In genomic region chr13:109226631-109227030, GRCh38 we compare ENCODE assay signal across 18 cellular contexts.
DNase-seq lines count a peak whose midpoint lies in the region; ATAC-seq and TF ChIP-seq lines count a peak whose summit lies in the region.
"Had no signal": no experiment of that assay in that cellular context is flagged by ENCODE, and none has a peak within 500 bp of the region (broad histone marks: within the 10 kb centered on the region; RNA-seq: fewer than 3 reads in every experiment).

No MANE protein-coding gene starts in this region.

- H3K4me1 ChIP-seq in upper lobe of right lung = no peaks in the 10 kb centered on the region
- H3K4me1 ChIP-seq: BE2C had no signal

- DNase-seq in AG08395 (ENCODE audit: low spot score) (peak; percentile 44), GM03348 (ENCODE audit: low spot score) (peak; percentile 13), astrocyte of the cerebellum (ENCODE audit: low read depth) (peak; percentile 68), fibroblast of mammary gland (ENCODE audit: low read depth) (peak; percentile 17), NCI-H526 treated with DMSO at 0.1 percent for 48 hours (lab: John Stamatoyannopoulos, UW) (no peak), upper lobe of right lung (no peak), GM10248 (ENCODE audit: extremely low spot score) (no peak)
- no peak for DNase-seq in activated T-cell treated with anti-CD3 and anti-CD28 coated beads, Interleukin-2, amount 50 U/mL, for 24 hours
- DNase-seq: BE2C, DMS153, DMS79 treated with DMSO at 0.1 percent for 48 hours, GDM1, KG1 had no signal

- no peaks in the 10 kb centered on the region for H3K9me3 ChIP-seq in upper lobe of right lung

- POLR2A ChIA-PET in GM10248 (lab: Yijun Ruan, JAX) = no interaction called here

- no peak for ATAC-seq in upper lobe of right lung
- ATAC-seq: HCT116 had no signal

- TF ChIP-seq CTCF in astrocyte of the cerebellum (IDR thresholded peaks at IDR 0.05; ENCODE audit: low read depth, low read length, missing control alignments) (no peak), fibroblast of mammary gland (conservative IDR thresholded peaks at IDR 0.05; ENCODE audit: control insufficient read depth, insufficient read depth, low read depth, low read length) (no peak), upper lobe of right lung (IDR thresholded peaks at IDR 0.05) (no peak), GM10248 (IDR thresholded peaks at IDR 0.05; ENCODE audit: control extremely low read depth, extremely low read depth, low read depth, missing control alignments) (no peak)

- no peaks in the 10 kb centered on the region for H3K27me3 ChIP-seq in upper lobe of right lung
- H3K27me3 ChIP-seq: BE2C had no signal

- no peaks in the 10 kb centered on the region for H3K36me3 Mint-ChIP-seq in activated T-cell treated with anti-CD3 and anti-CD28 coated beads, Interleukin-2, amount 50 U/mL, for 24 hours (ENCODE audit: low read depth)
- H3K36me3 Mint-ChIP-seq: CD4-positive, alpha-beta memory T cell had no signal

- intact Hi-C loops in upper lobe of right lung (cut with DNase I) = no loop called here

- H3K4me3 ChIP-seq in astrocyte of the cerebellum (ENCODE audit: low read depth, low read length) (no peak overlapping the region), fibroblast of mammary gland (ENCODE audit: control insufficient read depth, low read depth, low read length) (no peak overlapping the region), upper lobe of right lung (no peak overlapping the region)

- H3K27ac ChIP-seq in upper lobe of right lung = no peak overlapping the region
- H3K27ac ChIP-seq: 22Rv1, C4-2B had no signal

- H3K9me3 Mint-ChIP-seq in activated T-cell treated with anti-CD3 and anti-CD28 coated beads, Interleukin-2, amount 50 U/mL, for 24 hours = peaks cover 24% of the 10 kb centered on the region

- H3K4me3 Mint-ChIP-seq in activated T-cell treated with anti-CD3 and anti-CD28 coated beads, Interleukin-2, amount 50 U/mL, for 24 hours = no peak overlapping the region
- H3K4me3 Mint-ChIP-seq: CD4-positive, alpha-beta memory T cell; IgD-negative memory B cell had no signal

- CTCF ChIA-PET in GM10248 (lab: Yijun Ruan, JAX) = no interaction called here

- H3K36me3 ChIP-seq in upper lobe of right lung = no peaks in the 10 kb centered on the region
- H3K36me3 ChIP-seq: BE2C had no signal

- H3K27me3 Mint-ChIP-seq in activated T-cell treated with anti-CD3 and anti-CD28 coated beads, Interleukin-2, amount 50 U/mL, for 24 hours = peaks cover 22% of the 10 kb centered on the region
- H3K27me3 Mint-ChIP-seq: IgD-negative memory B cell had no signal

- H3K4me1 Mint-ChIP-seq in activated T-cell treated with anti-CD3 and anti-CD28 coated beads, Interleukin-2, amount 50 U/mL, for 24 hours (ENCODE audit: low read depth) = no peaks in the 10 kb centered on the region
- H3K4me1 Mint-ChIP-seq: CD4-positive, alpha-beta memory T cell; IgD-negative memory B cell had no signal

- H3K27ac Mint-ChIP-seq in activated T-cell treated with anti-CD3 and anti-CD28 coated beads, Interleukin-2, amount 50 U/mL, for 24 hours = no peak overlapping the region
- H3K27ac Mint-ChIP-seq: CD4-positive, alpha-beta memory T cell; IgD-negative memory B cell had no signal

- in situ Hi-C loops in astrocyte of the cerebellum (cut with HindIII; ENCODE audit: low sequenced_read_pairs) = no loop called here

Comparison
In these comparisons a context has a peak if more than half of its experiments do, and no peak if none do; other contexts are left out.
1. DNase-seq: peak in AG08395 (single experiment), GM03348 (single experiment), astrocyte of the cerebellum (single experiment) and fibroblast of mammary gland (single experiment); none in activated T-cell treated with anti-CD3 and anti-CD28 coated beads, Interleukin-2, amount 50 U/mL, for 24 hours (single experiment), NCI-H526 treated with DMSO at 0.1 percent for 48 hours (single experiment), upper lobe of right lung (single experiment) and GM10248 (single experiment).